ENCODE assay signal across 12 cellular contexts in the genomic region with DNA sequence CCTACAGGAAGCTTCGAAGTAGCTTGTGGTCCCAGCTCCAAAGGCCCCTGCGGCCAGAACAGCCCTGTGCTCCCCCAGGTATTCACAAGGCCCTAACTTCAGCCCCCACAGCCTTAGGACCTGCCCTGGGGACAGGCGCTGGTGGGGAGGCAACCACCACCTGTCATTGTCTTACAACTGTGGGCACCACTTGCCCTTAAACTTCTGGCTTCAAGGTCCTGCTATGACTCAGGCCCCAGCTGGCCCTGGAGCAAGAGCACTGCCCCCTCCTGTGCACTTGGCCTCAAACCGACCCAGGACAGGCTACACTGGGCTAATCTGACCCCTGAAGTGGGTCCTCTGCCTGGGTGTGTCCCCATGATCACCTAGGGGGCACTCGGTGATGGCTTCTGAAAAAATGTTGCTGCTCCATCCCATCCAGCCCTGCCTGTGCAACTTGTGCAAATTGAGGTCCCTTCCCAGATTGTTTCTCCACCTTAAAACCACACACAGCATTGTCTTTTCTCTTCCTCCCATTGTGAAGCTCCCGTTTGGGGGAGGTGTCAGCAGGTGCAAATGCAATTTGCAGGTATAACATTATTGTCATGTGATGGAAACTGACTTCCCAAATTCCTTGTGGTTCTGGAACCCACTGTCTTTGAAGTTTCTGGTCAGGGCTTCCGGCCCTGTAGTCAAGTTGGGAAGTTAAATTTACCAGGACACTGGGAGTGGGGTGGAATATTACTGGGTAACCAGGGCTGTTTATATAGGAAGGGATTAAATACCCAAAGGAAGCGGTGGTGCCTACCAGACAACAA. TPM values are rescaled to one million over a fixed set of nuclear protein-coding genes. Genes with fewer than 3 reads are reported as not detected.
DNase-seq lines count a peak whose midpoint lies in the region; ATAC-seq and TF ChIP-seq lines count a peak whose summit lies in the region.
"Had no signal": no experiment of that assay in that cellular context is flagged by ENCODE, and none has a peak within 500 bp of the region (broad histone marks: within the 10 kb centered on the region; RNA-seq: fewer than 3 reads in every experiment).

No MANE protein-coding gene starts in this region.

- H3K9me3 Mint-ChIP-seq in GM23338 (no peaks in the 10 kb centered on the region), naive B cell (no peaks in the 10 kb centered on the region)
- H3K9me3 Mint-ChIP-seq in activated CD4-positive, alpha-beta memory T cell treated with anti-CD3 and anti-CD28 coated beads, Interleukin-2, amount 10 ng/mL, durations not matched to agents 7 days and 5 days: no peaks in the 10 kb centered on the region
- H3K9me3 Mint-ChIP-seq: activated naive CD4-positive, alpha-beta T cell treated with anti-CD3 and anti-CD28 coated beads, Interleukin-2, amount 50 U/mL, for 72 hours had no signal

- H3K27ac ChIP-seq in DND-41 (ENCODE audit: low read length) (0 out of 2 replicates have a peak overlapping the region, but pooled peaks have one; percentile 35), GM23338 (ENCODE audit: low read depth) (no peak overlapping the region), spleen (no peak overlapping the region)
- H3K27ac ChIP-seq: VCaP had no signal

- no peaks in the 10 kb centered on the region for H3K9me2 ChIP-seq in GM23338 (ENCODE audit: insufficient read depth)

- 67 to 91% (median 78%) methylated on average over 5 to 8 of the region's 8 CpGs for WGBS in spleen, 5 donors

- H3F3A ChIP-seq in GM23338 (replicated peaks; ENCODE audit: low read depth): peaks cover 25% of the 10 kb centered on the region

- H3K4me1 ChIP-seq in DND-41 (ENCODE audit: insufficient read depth, low read length): peaks cover 36% of the 10 kb centered on the region
- peaks cover 4% of the 10 kb centered on the region; the same call in 1 of the 2 replicates for H3K4me1 ChIP-seq in GM23338 (ENCODE audit: insufficient read depth)
- peaks cover 9 to 59% (median 42%) of the 10 kb centered on the region in 6 donors for H3K4me1 ChIP-seq in spleen

- peaks cover 20% of the 10 kb centered on the region for H3K4me1 Mint-ChIP-seq in GM23338
- H3K4me1 Mint-ChIP-seq in activated CD4-positive, alpha-beta memory T cell treated with anti-CD3 and anti-CD28 coated beads, Interleukin-2, amount 10 ng/mL, durations not matched to agents 7 days and 5 days: peaks cover 48% of the 10 kb centered on the region
- H3K4me1 Mint-ChIP-seq in naive B cell: peaks cover 14 to 29% (median 17%) of the 10 kb centered on the region in 3 donors

- no peak overlapping the region for H3K4me3 ChIP-seq in DND-41 (ENCODE audit: low read depth in 1 of 2, low read length in 2 of 2)
- no peak overlapping the region for H3K4me3 ChIP-seq in GM23338
- H3K4me3 ChIP-seq in spleen: no peak overlapping the region

- H3K4me2 ChIP-seq in DND-41 (ENCODE audit: insufficient read depth, low read length) (no peak overlapping the region), GM23338 (0 out of 2 replicates have a peak overlapping the region, but pooled peaks have one; percentile 32)

- H3K36me3 Mint-ChIP-seq in GM23338 (ENCODE audit: low read depth) (peaks cover 15% of the 10 kb centered on the region), naive B cell (no peaks in the 10 kb centered on the region)
- peaks cover 31% of the 10 kb centered on the region for H3K36me3 Mint-ChIP-seq in activated CD4-positive, alpha-beta memory T cell treated with anti-CD3 and anti-CD28 coated beads, Interleukin-2, amount 10 ng/mL, durations not matched to agents 7 days and 5 days (ENCODE audit: low read depth)

- DNase-seq in DND-41 (no peak), GM23338 (ENCODE audit: low spot score) (no peak), naive B cell (no peak), AML-193 (lab: John Stamatoyannopoulos, UW) (no peak), SHP77 treated with DMSO at 0.1 percent for 48 hours (lab: John Stamatoyannopoulos, UW) (no peak), spleen (no peak)
- no peak for DNase-seq in activated CD4-positive, alpha-beta memory T cell treated with anti-CD3 and anti-CD28 coated beads, Interleukin-2, amount 10 ng/mL, durations not matched to agents 7 days and 5 days
- DNase-seq: NCI-H146; stimulated activated naive CD4-positive, alpha-beta T cell had no signal

- H3K27me3 ChIP-seq in DND-41 (ENCODE audit: insufficient read depth, low read length, poor library complexity) (no peaks in the 10 kb centered on the region), GM23338 (ENCODE audit: insufficient read depth) (peaks cover 44% of the 10 kb centered on the region), spleen (replicated peaks in 1 of 7) (peaks cover 0 to 36% (median 15%) of the 10 kb centered on the region in 7 donors)

- H3K36me3 ChIP-seq in DND-41 (ENCODE audit: insufficient read depth, low read length) (peaks cover 39% of the 10 kb centered on the region), GM23338 (ENCODE audit: insufficient read depth) (no peaks in the 10 kb centered on the region), spleen (peaks cover 0 to 10% (median 0%) of the 10 kb centered on the region in 6 donors)

- TF ChIP-seq CTCF in DND-41 (IDR thresholded peaks at IDR 0.05; ENCODE audit: borderline replicate concordance, extremely low read depth, low read length, poor library complexity, severe bottlenecking) (no peak), GM23338 (conservative IDR thresholded peaks at IDR 0.05; ENCODE audit: low read depth in 2 of 2) (no peak; a peak in 1 of 4 replicates), spleen (IDR thresholded peaks at IDR 0.05 in 8 of 11, conservative IDR thresholded peaks at IDR 0.05 in 3 of 11) (no peak)

- H4K20me1 ChIP-seq in DND-41 (ENCODE audit: insufficient read depth, low read length) (peaks cover 34% of the 10 kb centered on the region), GM23338 (replicated peaks; ENCODE audit: insufficient read depth) (no peaks in the 10 kb centered on the region)

- H3K79me2 ChIP-seq in DND-41 (ENCODE audit: insufficient read depth, low read length) (peaks cover 52% of the 10 kb centered on the region), GM23338 (replicated peaks; ENCODE audit: insufficient read depth) (no peaks in the 10 kb centered on the region)

- CTCF ChIA-PET in activated CD4-positive, alpha-beta memory T cell treated with anti-CD3 and anti-CD28 coated beads, Interleukin-2, amount 10 ng/mL, durations not matched to agents 7 days and 5 days (lab: Charles Lee): interaction anchor here (1.3 kb wide), 1 partner anchor 19 kb away, joined by 5 read pairs; no protein-coding TSS in a partner anchor

- H2AFZ ChIP-seq in DND-41 (ENCODE audit: low read depth, low read length) (no peak overlapping the region), GM23338 (no peak overlapping the region)

- ATAC-seq in DND-41 (ENCODE audit: insufficient read depth, low read depth) (no peak), GM23338 (no peak), naive B cell (ENCODE audit: low read depth in 2 of 2) (no peak)
- ATAC-seq: activated naive CD4-positive, alpha-beta T cell treated with anti-CD3 and anti-CD28 coated beads, Interleukin-2, amount 50 U/mL, for 72 hours had no signal

- POLR2A ChIA-PET in activated CD4-positive, alpha-beta memory T cell treated with anti-CD3 and anti-CD28 coated beads, Interleukin-2, amount 10 ng/mL, durations not matched to agents 7 days and 5 days (lab: Charles Lee): interaction anchor here (0.8 to 10.9 kb wide), 5 partner anchors 8 to 167 kb away, joined by 3 to 122 read pairs (median 6); a partner anchor contains a TSS

- H3K9me3 ChIP-seq in DND-41 (ENCODE audit: insufficient read depth, low read length, severe bottlenecking) (no peaks in the 10 kb centered on the region), spleen (no peaks in the 10 kb centered on the region)

- H3K27me3 Mint-ChIP-seq in GM23338 (ENCODE audit: insufficient read depth, low read depth, poor library complexity): peaks cover 40% of the 10 kb centered on the region
- H3K27me3 Mint-ChIP-seq in activated CD4-positive, alpha-beta memory T cell treated with anti-CD3 and anti-CD28 coated beads, Interleukin-2, amount 10 ng/mL, durations not matched to agents 7 days and 5 days: no peaks in the 10 kb centered on the region
- H3K27me3 Mint-ChIP-seq in naive B cell: no peaks in the 10 kb centered on the region

- H3K9ac ChIP-seq in DND-41 (ENCODE audit: low read depth, low read length): no peak overlapping the region

- H3K27ac Mint-ChIP-seq in GM23338 (no peak overlapping the region), naive B cell (peak overlapping the region in 2 of 6 donors; percentile 26 to 54)
- H3K27ac Mint-ChIP-seq in activated CD4-positive, alpha-beta memory T cell treated with anti-CD3 and anti-CD28 coated beads, Interleukin-2, amount 10 ng/mL, durations not matched to agents 7 days and 5 days: peak overlapping the region; percentile 40
- H3K27ac Mint-ChIP-seq: activated naive CD4-positive, alpha-beta T cell treated with anti-CD3 and anti-CD28 coated beads, Interleukin-2, amount 50 U/mL, for 72 hours had no signal

- intact Hi-C loops in spleen (cut with DNase I; ENCODE audit: low total_unique reads): no loop called here

- TF ChIP-seq POLR2A in spleen (IDR thresholded peaks at IDR 0.05): no peak

- peak overlapping the region; percentile 9; the same call in 1 of the 3 replicates for H3K4me3 Mint-ChIP-seq in GM23338
- peak overlapping the region; percentile 59 for H3K4me3 Mint-ChIP-seq in activated CD4-positive, alpha-beta memory T cell treated with anti-CD3 and anti-CD28 coated beads, Interleukin-2, amount 10 ng/mL, durations not matched to agents 7 days and 5 days
- H3K4me3 Mint-ChIP-seq in naive B cell: peak overlapping the region in 7 of 8 donors; percentile 1 to 62 (median 22)

RNA-seq across cellular contexts. Expression of a gene that starts 1.1 kb away (rescaled TPM):
- total RNA-seq in GM23338 (2014; rRNA removed; shearing (Covaris generic)): 2.7 and 3.1 TPM in 2 replicates
- 0.54 and 0.73 TPM in 2 replicates for polyA plus RNA-seq in GM23338 (2016; fragmentation: Nextera tagmentation; extraction: Ambion mirVana)
- total RNA-seq in activated CD4-positive, alpha-beta memory T cell treated with anti-CD3 and anti-CD28 coated beads, Interleukin-2, amount 10 ng/mL, durations not matched to agents 7 days and 5 days: 1 to 10 TPM; 5.5 TPM
- 1 to 10 TPM in 3 of 6 donors, under 1 TPM in 3; 0.67 to 2.5 (median 1.1) TPM for polyA plus RNA-seq in naive B cell (ENCODE audit: low read depth in 6 of 6)
- total RNA-seq in spleen: 1 to 10 TPM; 1.1 to 3.2 (median 2.3) TPM
- 1 to 10 TPM in 1 of 3 donors, under 1 TPM in 2; 0.33 to 1.3 (median 0.99) TPM for polyA plus RNA-seq in spleen

RNA-seq across cellular contexts. Expression of a gene that starts 6.3 kb away (rescaled TPM):
- 1.6 TPM in 1 of 2 replicates, not detected in the other for total RNA-seq in GM23338 (2014; rRNA removed; shearing (Covaris generic))
- 0.52 and 0.71 TPM in 2 replicates for polyA plus RNA-seq in GM23338 (2016; fragmentation: Nextera tagmentation; extraction: Ambion mirVana)
- total RNA-seq in activated CD4-positive, alpha-beta memory T cell treated with anti-CD3 and anti-CD28 coated beads, Interleukin-2, amount 10 ng/mL, durations not matched to agents 7 days and 5 days: 10 to 100 TPM; 48.1 TPM
- 100 to 1,000 TPM in 1 of 6 donors, 10 to 100 TPM in 5; 49.7 to 105 (median 88.1) TPM for polyA plus RNA-seq in naive B cell (ENCODE audit: low read depth in 6 of 6)
- total RNA-seq in spleen: 100 to 1,000 TPM in 3 of 7 donors, 10 to 100 TPM in 4; 72.6 to 273 (median 97.8) TPM
- 100 to 1,000 TPM; 114 to 179 (median 144) TPM for polyA plus RNA-seq in spleen
- total RNA-seq: G401 had no signal

RNA-seq across cellular contexts. Expression of a gene that starts 7.8 kb away (rescaled TPM):
- total RNA-seq in GM23338 (2014; rRNA removed; shearing (Covaris generic)): 7.1 and 16.0 TPM in 2 replicates
- polyA plus RNA-seq in GM23338 (2016; fragmentation: Nextera tagmentation; extraction: Ambion mirVana) (20.6 and 22.4 TPM in 2 replicates), naive B cell (ENCODE audit: low read depth in 6 of 6) (10 to 100 TPM in 1 of 6 donors, 1 to 10 TPM in 5; 3.3 to 10.5 (median 5.5) TPM), spleen (1 to 10 TPM; 8.5 to 9.5 (median 9.0) TPM)
- total RNA-seq in activated CD4-positive, alpha-beta memory T cell treated with anti-CD3 and anti-CD28 coated beads, Interleukin-2, amount 10 ng/mL, durations not matched to agents 7 days and 5 days: 1 to 10 TPM; 9.4 to 9.5 TPM
- 1 to 10 TPM; 2.1 to 7.6 (median 3.7) TPM for total RNA-seq in spleen

RNA-seq across cellular contexts. Expression of a gene that starts 12.9 kb away (rescaled TPM):
- total RNA-seq in GM23338 (2014; rRNA removed; shearing (Covaris generic)): not detected in 2 replicates
- polyA plus RNA-seq in GM23338 (2016; fragmentation: Nextera tagmentation; extraction: Ambion mirVana): 0.16 and 0.29 TPM in 2 replicates
- 1 to 10 TPM; 1.0 to 1.8 TPM for total RNA-seq in activated CD4-positive, alpha-beta memory T cell treated with anti-CD3 and anti-CD28 coated beads, Interleukin-2, amount 10 ng/mL, durations not matched to agents 7 days and 5 days
- under 1 TPM in 3 of 6 donors, not detected in 3; 0.13 to 0.57 (median 0.49) TPM for polyA plus RNA-seq in naive B cell (ENCODE audit: low read depth in 6 of 6)
- total RNA-seq in spleen: 1 to 10 TPM in 4 of 7 donors, under 1 TPM in 2, not detected in 1; 0.28 to 2.4 (median 1.6) TPM
- polyA plus RNA-seq in spleen: 1 to 10 TPM in 1 of 3 donors, under 1 TPM in 2; 0.87 to 1.2 (median 0.89) TPM
- total RNA-seq: G401 had no signal

RNA-seq across cellular contexts. Expression of a gene that starts 43.3 kb away (rescaled TPM):
- total RNA-seq in GM23338 (2014; rRNA removed; shearing (Covaris generic)): 14.2 and 18.9 TPM in 2 replicates
- 13.4 and 15.1 TPM in 2 replicates for polyA plus RNA-seq in GM23338 (2016; fragmentation: Nextera tagmentation; extraction: Ambion mirVana)
- 10 to 100 TPM; 16.1 to 17.0 TPM for total RNA-seq in activated CD4-positive, alpha-beta memory T cell treated with anti-CD3 and anti-CD28 coated beads, Interleukin-2, amount 10 ng/mL, durations not matched to agents 7 days and 5 days
- polyA plus RNA-seq in naive B cell (ENCODE audit: low read depth in 6 of 6): 10 to 100 TPM in 1 of 6 donors, 1 to 10 TPM in 4, not detected in 1; 4.3 to 10.0 (median 4.8) TPM
- 10 to 100 TPM in 1 of 7 donors, 1 to 10 TPM in 6; 4.0 to 10.8 (median 7.8) TPM for total RNA-seq in spleen
- polyA plus RNA-seq in spleen: 1 to 10 TPM; 1.3 to 7.1 (median 4.5) TPM

Comparison
In these comparisons a context has a peak if more than half of its experiments do, and no peak if none do; other contexts are left out.
1. H3K4me3 Mint-ChIP-seq: peak in every context shown above with its lines; median percentile 59 in activated CD4-positive, alpha-beta memory T cell treated with anti-CD3 and anti-CD28 coated beads, Interleukin-2, amount 10 ng/mL, durations not matched to agents 7 days and 5 days; 22 in naive B cell; 9 in GM23338.
2. RNA of a gene that starts 6.3 kb away (total RNA-seq): 72.6 to 273 TPM in spleen and 48.1 TPM in activated CD4-positive, alpha-beta memory T cell treated with anti-CD3 and anti-CD28 coated beads, Interleukin-2, amount 10 ng/mL, durations not matched to agents 7 days and 5 days; 1.6 TPM in GM23338; every median in the first group is over 10 times any median in the second.